9 cellular contexts compared by ENCODE assay signal in the genomic region with DNA sequence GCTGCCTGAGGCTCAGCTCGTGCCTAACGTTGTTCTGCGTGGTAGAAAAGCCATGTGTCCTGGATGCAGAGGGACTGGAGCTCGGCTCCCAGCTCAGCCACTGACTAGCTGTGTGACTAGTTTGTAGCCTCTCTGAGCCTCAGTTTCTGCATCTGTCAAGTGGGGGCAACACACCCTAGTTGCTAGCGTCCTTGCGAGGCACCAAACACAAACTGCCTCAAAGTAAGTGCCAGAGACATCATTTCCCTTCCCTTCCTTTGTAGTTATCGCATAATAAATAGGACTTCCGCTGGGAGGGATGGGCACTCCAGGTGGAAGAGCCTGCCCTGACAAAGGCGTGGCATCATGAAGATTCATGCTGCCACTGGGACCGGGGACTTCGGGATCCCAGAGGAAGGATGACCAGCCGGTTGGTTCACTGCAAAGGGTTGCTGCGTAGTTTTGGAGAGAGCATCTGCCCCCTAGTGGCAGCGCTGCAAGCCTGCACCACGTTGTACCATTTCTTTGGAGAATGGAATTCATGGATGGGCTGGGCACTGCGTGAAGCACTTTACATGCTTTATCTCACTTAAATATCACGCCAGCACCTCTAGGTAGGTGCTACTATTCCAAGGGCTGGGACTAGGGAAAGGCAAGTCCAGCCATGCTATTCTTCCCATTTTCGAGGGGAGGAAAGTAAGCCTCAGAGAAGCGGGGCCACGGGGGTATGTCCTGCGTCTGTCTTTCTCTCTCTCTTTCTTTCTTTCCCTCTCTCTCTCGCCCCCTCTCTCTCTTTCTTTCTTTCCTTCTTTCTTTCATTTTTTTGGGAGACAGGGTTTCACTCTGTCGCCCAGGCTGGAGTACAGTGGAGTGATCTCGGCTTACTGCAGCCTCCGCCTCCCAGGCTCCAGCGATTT. TPM values are rescaled to one million over a fixed set of nuclear protein-coding genes. Genes with fewer than 3 reads are reported as not detected.
DNase-seq lines count a peak whose midpoint lies in the region; ATAC-seq and TF ChIP-seq lines count a peak whose summit lies in the region.
"Had no signal": no experiment of that assay in that cellular context is flagged by ENCODE, and none has a peak within 500 bp of the region (broad histone marks: within the 10 kb centered on the region; RNA-seq: fewer than 3 reads in every experiment).

No MANE protein-coding gene starts in this region.

- peaks cover 13% of the 10 kb centered on the region for H3K27me3 Mint-ChIP-seq in activated CD8-positive, alpha-beta T cell treated with anti-CD3 and anti-CD28 coated beads, Interleukin-2, amount 10 ng/mL, durations not matched to agents 7 days and 5 days (ENCODE audit: low read depth)
- peaks cover 7% of the 10 kb centered on the region for H3K27me3 Mint-ChIP-seq in endothelial cell (ENCODE audit: unreplicated experiment)

- no peaks in the 10 kb centered on the region for H3K27me3 ChIP-seq in muscle layer of colon (ENCODE audit: control insufficient read depth in 1 of 2, insufficient read depth in 2 of 2, low read length in 2 of 2)

- POLR2A ChIA-PET in activated CD8-positive, alpha-beta T cell treated with anti-CD3 and anti-CD28 coated beads, Interleukin-2, amount 10 ng/mL, durations not matched to agents 7 days and 5 days (lab: Charles Lee) = interaction anchor here (1.0 to 5.6 kb wide), 7 partner anchors 10 to 61 kb away, joined by 3 to 29 read pairs (median 5); no protein-coding TSS in a partner anchor

- peaks cover 6% of the 10 kb centered on the region for H3K4me1 ChIP-seq in muscle layer of colon (ENCODE audit: insufficient read depth, low read length)

- H3K9me3 Mint-ChIP-seq in activated CD8-positive, alpha-beta T cell treated with anti-CD3 and anti-CD28 coated beads, Interleukin-2, amount 10 ng/mL, durations not matched to agents 7 days and 5 days (ENCODE audit: insufficient read depth) = no peaks in the 10 kb centered on the region
- no peaks in the 10 kb centered on the region for H3K9me3 Mint-ChIP-seq in endothelial cell (ENCODE audit: unreplicated experiment)

- H3K4me3 ChIP-seq in muscle layer of colon (ENCODE audit: low read depth in 1 of 2, low read length in 2 of 2) = peak overlapping the region in 1 of 2 donors; percentile 39
- H3K4me3 ChIP-seq: skin epidermis had no signal

- H3K9me3 ChIP-seq in muscle layer of colon (ENCODE audit: low read length) = no peaks in the 10 kb centered on the region

- DNase-seq in SIG-M5 treated with dmso at 0.1 percent for 504 hours (lab: John Stamatoyannopoulos, UW; ENCODE audit: unreplicated experiment) (peak; percentile 62), SIG-M5 (lab: John Stamatoyannopoulos, UW) (no peak), NCI-H82 treated with DMSO at 0.1 percent for 48 hours (lab: John Stamatoyannopoulos, UW; ENCODE audit: unreplicated experiment) (peak; percentile 8), endothelial cell (ENCODE audit: low spot score) (peak; percentile 64)
- peak; percentile 70 for DNase-seq in activated CD8-positive, alpha-beta T cell treated with anti-CD3 and anti-CD28 coated beads, Interleukin-2, amount 10 ng/mL, durations not matched to agents 7 days and 5 days
- DNase-seq in stimulated activated CD8-positive, alpha-beta memory T cell treated with anti-CD3 and anti-CD28 coated beads, Interleukin-7, amount 100 ng/mL, for 1 hour (ENCODE audit: low read depth in 2 of 2) = peak; percentile 31 to 41

- peak overlapping the region; percentile 50 for H3K27ac Mint-ChIP-seq in activated CD8-positive, alpha-beta T cell treated with anti-CD3 and anti-CD28 coated beads, Interleukin-2, amount 10 ng/mL, durations not matched to agents 7 days and 5 days
- H3K27ac Mint-ChIP-seq in endothelial cell (ENCODE audit: unreplicated experiment) = no peak overlapping the region

- H3K4me3 Mint-ChIP-seq in activated CD8-positive, alpha-beta T cell treated with anti-CD3 and anti-CD28 coated beads, Interleukin-2, amount 10 ng/mL, durations not matched to agents 7 days and 5 days = no peak overlapping the region
- no peak overlapping the region for H3K4me3 Mint-ChIP-seq in endothelial cell (ENCODE audit: unreplicated experiment)

- H3K9ac ChIP-seq in muscle layer of colon (ENCODE audit: low read length) = no peak overlapping the region

- TF ChIP-seq CTCF in endothelial cell (IDR thresholded peaks at IDR 0.05; ENCODE audit: unreplicated experiment) = peak; percentile 95

- peak overlapping the region; percentile 22 for H3K27ac ChIP-seq in muscle layer of colon (ENCODE audit: low read depth, low read length)
- H3K27ac ChIP-seq: skin epidermis had no signal

- no peaks in the 10 kb centered on the region for H3K36me3 ChIP-seq in muscle layer of colon (ENCODE audit: insufficient read depth, low read length)

- no peaks in the 10 kb centered on the region for H3K36me3 Mint-ChIP-seq in activated CD8-positive, alpha-beta T cell treated with anti-CD3 and anti-CD28 coated beads, Interleukin-2, amount 10 ng/mL, durations not matched to agents 7 days and 5 days (ENCODE audit: low read depth)
- no peaks in the 10 kb centered on the region for H3K36me3 Mint-ChIP-seq in endothelial cell (ENCODE audit: low read depth, unreplicated experiment)

- CTCF ChIA-PET in activated CD8-positive, alpha-beta T cell treated with anti-CD3 and anti-CD28 coated beads, Interleukin-2, amount 10 ng/mL, durations not matched to agents 7 days and 5 days (lab: Charles Lee) = interaction anchor here (0.6 to 7.6 kb wide), 29 partner anchors 8 to 178 kb away, joined by 3 to 233 read pairs (median 5); a partner anchor contains a TSS

- peak; percentile 65 for ATAC-seq in HG03432 (IDR thresholded peaks at IDR 0.05; ENCODE audit: unreplicated experiment)
- ATAC-seq in activated CD8-positive, alpha-beta T cell treated with anti-CD3 and anti-CD28 coated beads, Interleukin-2, amount 10 ng/mL, durations not matched to agents 7 days and 5 days = peak; percentile 83

- H3K4me1 Mint-ChIP-seq in activated CD8-positive, alpha-beta T cell treated with anti-CD3 and anti-CD28 coated beads, Interleukin-2, amount 10 ng/mL, durations not matched to agents 7 days and 5 days (ENCODE audit: low read depth) = peaks cover 40% of the 10 kb centered on the region
- H3K4me1 Mint-ChIP-seq in endothelial cell (ENCODE audit: unreplicated experiment) = no peaks in the 10 kb centered on the region

RNA-seq across cellular contexts. Expression of a gene that starts 4.6 kb away (rescaled TPM):
- total RNA-seq in activated CD8-positive, alpha-beta T cell treated with anti-CD3 and anti-CD28 coated beads, Interleukin-2, amount 10 ng/mL, durations not matched to agents 7 days and 5 days = not detected
- total RNA-seq in endothelial cell (ENCODE audit: unreplicated experiment) = not detected

RNA-seq across cellular contexts. Expression of a gene that starts 24.4 kb away (rescaled TPM):
- total RNA-seq in activated CD8-positive, alpha-beta T cell treated with anti-CD3 and anti-CD28 coated beads, Interleukin-2, amount 10 ng/mL, durations not matched to agents 7 days and 5 days = 1 to 10 TPM; 1.4 to 1.7 TPM
- total RNA-seq in endothelial cell (ENCODE audit: unreplicated experiment) = 2.3 TPM

RNA-seq across cellular contexts. Expression of a gene that starts 25.4 kb away (rescaled TPM):
- 10 to 100 TPM; 15.8 to 17.0 TPM for total RNA-seq in activated CD8-positive, alpha-beta T cell treated with anti-CD3 and anti-CD28 coated beads, Interleukin-2, amount 10 ng/mL, durations not matched to agents 7 days and 5 days
- not detected for total RNA-seq in endothelial cell (ENCODE audit: unreplicated experiment)

Comparison
In these comparisons a context has a peak if more than half of its experiments do, and no peak if none do; other contexts are left out.
1. RNA of a gene that starts 25.4 kb away (total RNA-seq): 15.8 to 17.0 TPM in activated CD8-positive, alpha-beta T cell treated with anti-CD3 and anti-CD28 coated beads, Interleukin-2, amount 10 ng/mL, durations not matched to agents 7 days and 5 days; not detected in endothelial cell (single experiment); every median in the first group is over 10 times any median in the second.